In genomic region chr17:50549256-50549941, GRCh38 we compare ENCODE assay signal across 21 cellular contexts. TPM values are rescaled to one million over a fixed set of nuclear protein-coding genes. Genes with fewer than 3 reads are reported as not detected.
"Had no signal": no experiment of that assay in that cellular context is flagged by ENCODE, and none has a peak within 500 bp of the region (broad histone marks: within the 10 kb centered on the region; RNA-seq: fewer than 3 reads in every experiment).

No MANE protein-coding gene starts in this region.

- DNase-seq: activated CD4-positive, alpha-beta T cell treated with anti-CD3 and anti-CD28 coated beads for 1 hour; activated CD8-positive, alpha-beta memory T cell treated with anti-CD3 and anti-CD28 coated beads for 24 hours; activated CD8-positive, alpha-beta memory T cell treated with anti-CD3 and anti-CD28 coated beads, Interleukin-2, amount 50 U/mL, for 48 hours; activated gamma-delta T cell; activated T-cell treated with anti-CD3 and anti-CD28 coated beads, Interleukin-2, amount 50 U/mL, for 72 hours; amygdala; dermis blood vessel endothelial cell; effector memory CD4-positive, alpha-beta T cell; esophagus squamous epithelium; immature natural killer cell; left cardiac atrium; lower lobe of right lung; stimulated activated CD4-positive, alpha-beta T cell treated with anti-CD3 and anti-CD28 coated beads, Interleukin-12 subunit alpha, Interleukin-12 subunit beta, amount 100 ng/mL, for 4 hours; stimulated activated CD4-positive, alpha-beta T cell treated with anti-CD3 and anti-CD28 coated beads, Interleukin-1b, Interleukin-23, amount 100 ng/mL, for 48 hours; stimulated activated naive CD4-positive, alpha-beta T cell treated with Interleukin-2 at 50 U/mL for 16 hours; T-helper 2 cell; tibial artery; WERI-Rb-1 had no signal

- H3K9me3 ChIP-seq: esophagus squamous epithelium, lower lobe of right lung, tibial artery had no signal

- H3K4me3 ChIP-seq: esophagus squamous epithelium, lower lobe of right lung, tibial artery had no signal

- H3K27ac Mint-ChIP-seq: activated T-cell treated with anti-CD3 and anti-CD28 coated beads, Interleukin-2, amount 50 U/mL, for 72 hours had no signal

- H3K27me3 ChIP-seq: esophagus squamous epithelium, tibial artery had no signal

- ATAC-seq: activated naive CD4-positive, alpha-beta T cell treated with anti-CD3 and anti-CD28 coated beads, Interleukin-2, amount 50 U/mL, for 72 hours; activated T-cell treated with anti-CD3 and anti-CD28 coated beads, Interleukin-2, amount 50 U/mL, for 72 hours; left cardiac atrium; lower lobe of right lung had no signal

- H3K36me3 Mint-ChIP-seq: activated naive CD4-positive, alpha-beta T cell treated with anti-CD3 and anti-CD28 coated beads, Interleukin-2, amount 50 U/mL, for 72 hours; immature natural killer cell had no signal

- H3K27ac ChIP-seq: esophagus squamous epithelium, lower lobe of right lung, tibial artery had no signal

- H3K9me3 Mint-ChIP-seq: activated naive CD4-positive, alpha-beta T cell treated with anti-CD3 and anti-CD28 coated beads, Interleukin-2, amount 50 U/mL, for 72 hours; activated T-cell treated with anti-CD3 and anti-CD28 coated beads, Interleukin-2, amount 50 U/mL, for 72 hours; immature natural killer cell had no signal

- H3K4me3 Mint-ChIP-seq: immature natural killer cell had no signal

RNA-seq across cellular contexts. Expression of gene CACNA1G, which starts 11.1 kb away (rescaled TPM):
- total RNA-seq: dermis blood vessel endothelial cell had no signal

RNA-seq across cellular contexts. Expression of gene EPN3, which starts 16.9 kb away (rescaled TPM):
- total RNA-seq: activated naive CD4-positive, alpha-beta T cell treated with anti-CD3 and anti-CD28 coated beads, Interleukin-2, amount 50 U/mL, for 72 hours; activated T-cell treated with anti-CD3 and anti-CD28 coated beads, Interleukin-2, amount 50 U/mL, for 72 hours; myocyte; subcutaneous adipose tissue had no signal
